Comparison of ENCODE assay signal across 14 cellular contexts in genomic region chr18:29083545-29083944, GRCh38.
DNase-seq lines count a peak whose midpoint lies in the region; ATAC-seq and TF ChIP-seq lines count a peak whose summit lies in the region.
"Had no signal": no experiment of that assay in that cellular context is flagged by ENCODE, and none has a peak within 500 bp of the region (broad histone marks: within the 10 kb centered on the region; RNA-seq: fewer than 3 reads in every experiment).

No MANE protein-coding gene starts in this region.

- WGBS in heart right ventricle, 2 donors: 57 to 70% methylated on average over 4 of the region's 4 CpGs
- WGBS in aorta, 2 donors: 2 to 7% methylated on average over 4 of the region's 4 CpGs

- ATAC-seq in Right ventricle myocardium inferior (peak; percentile 84), heart right ventricle (peak in 6 of 8 donors; percentile 14 to 82 (median 50)), aorta (ENCODE audit: low FRiP score) (peak; percentile 80), HG03469 (IDR thresholded peaks at IDR 0.05; ENCODE audit: unreplicated experiment) (no peak)
- ATAC-seq: stimulated activated naive CD8-positive, alpha-beta T cell treated with anti-CD3 and anti-CD28 coated beads, Interleukin-15, Interleukin-2, amounts not matched to agents 100 U/mL and 50 U/mL, for 24 hours had no signal

- H3K27ac ChIP-seq in left ventricle myocardium inferior (replicated peaks) (no peak overlapping the region), heart right ventricle (no peak overlapping the region), aorta (ENCODE audit: low read depth in 1 of 2, low read length in 2 of 2) (no peak overlapping the region)

- H3K36me3 ChIP-seq in left ventricle myocardium inferior (no peaks in the 10 kb centered on the region), heart right ventricle (no peaks in the 10 kb centered on the region), aorta (ENCODE audit: control insufficient read depth in 1 of 2, insufficient read depth in 2 of 2, low read length in 1 of 2) (no peaks in the 10 kb centered on the region)

- DNase-seq in Right ventricle myocardium inferior (ENCODE audit: missing footprints) (no peak), left ventricle myocardium inferior (no peak), astrocyte of the hippocampus (ENCODE audit: low read depth, low spot score) (peak; percentile 27), heart right ventricle (peak in 1 of 2 donors; percentile 12), aorta (peak in 1 of 2 donors; percentile 23), KG1 (lab: John Stamatoyannopoulos, UW) (no peak), cerebellum (ENCODE audit: low spot score) (no peak)
- DNase-seq: erythroblast; GF-D8; NCI-H524 treated with DMSO at 0.1 percent for 48 hours; RPMI8226; stimulated activated naive CD8-positive, alpha-beta T cell treated with anti-CD3 and anti-CD28 coated beads, Interleukin-15, Interleukin-2, amounts not matched to agents 100 U/mL and 50 U/mL, for 24 hours; T-helper 2 cell had no signal

- H3K4me1 ChIP-seq in left ventricle myocardium inferior (no peaks in the 10 kb centered on the region), heart right ventricle (no peaks in the 10 kb centered on the region), aorta (ENCODE audit: control insufficient read depth in 1 of 2, insufficient read depth in 2 of 2, low read length in 2 of 2) (peaks cover 0 to 5% of the 10 kb centered on the region in 2 donors)

- intact Hi-C loops in Right ventricle myocardium inferior (cut with DNase I): no loop called here
- intact Hi-C loops in left ventricle myocardium inferior (cut with micrococcal nuclease): no loop called here
- intact Hi-C loops in heart right ventricle (cut with DNase I): no loop called here
- intact Hi-C loops in aorta (cut with DNase I): no loop called here

- TF ChIP-seq CTCF in left ventricle myocardium inferior (IDR thresholded peaks at IDR 0.05; ENCODE audit: borderline replicate concordance) (no peak), heart right ventricle (IDR thresholded peaks at IDR 0.05) (no peak)

- no peak overlapping the region for H3K4me3 ChIP-seq in left ventricle myocardium inferior
- peak overlapping the region in 1 of 10 donors; percentile 4 for H3K4me3 ChIP-seq in heart right ventricle
- no peak overlapping the region for H3K4me3 ChIP-seq in aorta (ENCODE audit: low read length in 2 of 2)

- H3K9me3 ChIP-seq in left ventricle myocardium inferior (replicated peaks): no peaks in the 10 kb centered on the region
- no peaks in the 10 kb centered on the region for H3K9me3 ChIP-seq in heart right ventricle
- no peaks in the 10 kb centered on the region for H3K9me3 ChIP-seq in aorta (ENCODE audit: control insufficient read depth, low read length)

- H3K27me3 ChIP-seq in left ventricle myocardium inferior (ENCODE audit: low read depth) (no peaks in the 10 kb centered on the region), heart right ventricle (no peaks in the 10 kb centered on the region), aorta (ENCODE audit: control insufficient read depth in 1 of 2, insufficient read depth in 2 of 2, low read length in 1 of 2) (no peaks in the 10 kb centered on the region)
